1 cellular context compared by ENCODE assay signal in the genomic region with DNA sequence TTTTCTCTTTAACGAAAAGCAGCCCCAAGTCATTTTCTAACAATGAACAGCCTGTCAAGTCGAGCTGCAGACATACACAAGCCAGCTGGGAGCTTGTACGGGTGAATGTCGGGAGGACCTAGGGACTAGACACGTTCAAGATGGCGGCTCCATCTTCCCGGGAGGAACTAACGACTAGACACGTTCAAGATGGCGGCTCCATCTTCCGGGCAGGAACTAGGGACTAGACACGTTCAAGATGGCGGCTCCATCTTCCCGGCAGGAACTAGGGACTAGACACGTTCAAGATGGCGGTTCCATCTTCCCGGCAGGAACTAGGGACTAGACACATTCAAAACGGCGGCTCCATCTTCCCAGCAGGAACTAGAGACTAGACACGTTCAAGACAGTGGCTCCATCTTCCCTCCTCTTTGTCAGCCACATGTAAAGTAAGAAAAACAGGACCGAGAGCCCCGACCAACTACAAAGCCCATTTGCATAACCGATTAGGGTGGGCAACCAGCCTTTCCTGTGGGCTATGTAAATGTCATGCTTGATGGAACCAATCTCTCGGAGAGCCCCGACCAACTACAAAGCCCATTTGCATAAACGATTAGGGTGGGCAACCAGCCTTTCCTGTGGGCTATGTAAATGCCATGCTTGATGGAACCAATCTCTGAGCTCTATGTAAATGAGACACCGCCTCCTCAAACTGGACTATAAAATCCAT.
TF ChIP-seq lines count a peak whose summit lies in the region.

No MANE protein-coding gene starts in this region.

TF ChIP-seq in GM12878, 131 proteins besides CTCF, POLR2A, EP300 and RAD21 (continued from another document and continues in another):
- no peak for TF ChIP-seq PAX5 (IDR thresholded peaks at IDR 0.05; ENCODE audit: borderline replicate concordance, low read depth, low read length)
- no peak for TF ChIP-seq KAT2A (conservative IDR thresholded peaks at IDR 0.05; ENCODE audit: control insufficient read depth, low read depth, low read length)
- no peak for TF ChIP-seq ZNF687 (IDR thresholded peaks at IDR 0.05)
- TF ChIP-seq KDM1A (IDR thresholded peaks at IDR 0.05; ENCODE audit: borderline replicate concordance) = no peak
- TF ChIP-seq, protein P1, sequence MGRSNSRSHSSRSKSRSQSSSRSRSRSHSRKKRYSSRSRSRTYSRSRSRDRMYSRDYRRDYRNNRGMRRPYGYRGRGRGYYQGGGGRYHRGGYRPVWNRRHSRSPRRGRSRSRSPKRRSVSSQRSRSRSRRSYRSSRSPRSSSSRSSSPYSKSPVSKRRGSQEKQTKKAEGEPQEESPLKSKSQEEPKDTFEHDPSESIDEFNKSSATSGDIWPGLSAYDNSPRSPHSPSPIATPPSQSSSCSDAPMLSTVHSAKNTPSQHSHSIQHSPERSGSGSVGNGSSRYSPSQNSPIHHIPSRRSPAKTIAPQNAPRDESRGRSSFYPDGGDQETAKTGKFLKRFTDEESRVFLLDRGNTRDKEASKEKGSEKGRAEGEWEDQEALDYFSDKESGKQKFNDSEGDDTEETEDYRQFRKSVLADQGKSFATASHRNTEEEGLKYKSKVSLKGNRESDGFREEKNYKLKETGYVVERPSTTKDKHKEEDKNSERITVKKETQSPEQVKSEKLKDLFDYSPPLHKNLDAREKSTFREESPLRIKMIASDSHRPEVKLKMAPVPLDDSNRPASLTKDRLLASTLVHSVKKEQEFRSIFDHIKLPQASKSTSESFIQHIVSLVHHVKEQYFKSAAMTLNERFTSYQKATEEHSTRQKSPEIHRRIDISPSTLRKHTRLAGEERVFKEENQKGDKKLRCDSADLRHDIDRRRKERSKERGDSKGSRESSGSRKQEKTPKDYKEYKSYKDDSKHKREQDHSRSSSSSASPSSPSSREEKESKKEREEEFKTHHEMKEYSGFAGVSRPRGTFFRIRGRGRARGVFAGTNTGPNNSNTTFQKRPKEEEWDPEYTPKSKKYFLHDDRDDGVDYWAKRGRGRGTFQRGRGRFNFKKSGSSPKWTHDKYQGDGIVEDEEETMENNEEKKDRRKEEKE (IDR thresholded peaks at IDR 0.05) = no peak
- no peak for TF ChIP-seq LARP7 (IDR thresholded peaks at IDR 0.05)
- no peak for TF ChIP-seq RAD51 (IDR thresholded peaks at IDR 0.05)
- no peak; a peak in 1 of 4 replicates for TF ChIP-seq ETV6 (conservative IDR thresholded peaks at IDR 0.05 in 1 of 2, IDR thresholded peaks at IDR 0.05 in 1 of 2; ENCODE audit: borderline replicate concordance in 1 of 2, low read depth in 1 of 2)
- TF ChIP-seq CEBPB (IDR thresholded peaks at IDR 0.05; ENCODE audit: borderline replicate concordance in 1 of 2, low read depth in 2 of 2, low read length in 2 of 2) = no peak
- no peak for TF ChIP-seq BRCA1 (IDR thresholded peaks at IDR 0.05; ENCODE audit: low read depth, low read length)
- TF ChIP-seq NRF1 (conservative IDR thresholded peaks at IDR 0.05; ENCODE audit: low read depth, low read length) = no peak
- 0 out of 2 replicates have a peak, but pooled peaks have one; percentile 33 for TF ChIP-seq PML (IDR thresholded peaks at IDR 0.05; ENCODE audit: low read length)
- no peak for TF ChIP-seq STAT1 (conservative IDR thresholded peaks at IDR 0.05)
- no peak for TF ChIP-seq BACH1 (IDR thresholded peaks at IDR 0.05; ENCODE audit: borderline replicate concordance)
- TF ChIP-seq ZBTB11 (CRISPR knock-in tag; IDR thresholded peaks at IDR 0.05) = no peak
- no peak for TF ChIP-seq RELB (IDR thresholded peaks at IDR 0.05; ENCODE audit: low read depth)
- TF ChIP-seq SKIL (IDR thresholded peaks at IDR 0.05; ENCODE audit: low read depth, poor library complexity, severe bottlenecking) = no peak
- TF ChIP-seq, protein P2, sequence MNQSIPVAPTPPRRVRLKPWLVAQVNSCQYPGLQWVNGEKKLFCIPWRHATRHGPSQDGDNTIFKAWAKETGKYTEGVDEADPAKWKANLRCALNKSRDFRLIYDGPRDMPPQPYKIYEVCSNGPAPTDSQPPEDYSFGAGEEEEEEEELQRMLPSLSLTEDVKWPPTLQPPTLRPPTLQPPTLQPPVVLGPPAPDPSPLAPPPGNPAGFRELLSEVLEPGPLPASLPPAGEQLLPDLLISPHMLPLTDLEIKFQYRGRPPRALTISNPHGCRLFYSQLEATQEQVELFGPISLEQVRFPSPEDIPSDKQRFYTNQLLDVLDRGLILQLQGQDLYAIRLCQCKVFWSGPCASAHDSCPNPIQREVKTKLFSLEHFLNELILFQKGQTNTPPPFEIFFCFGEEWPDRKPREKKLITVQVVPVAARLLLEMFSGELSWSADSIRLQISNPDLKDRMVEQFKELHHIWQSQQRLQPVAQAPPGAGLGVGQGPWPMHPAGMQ (IDR thresholded peaks at IDR 0.05; ENCODE audit: borderline replicate concordance) = no peak
- peak; percentile 75 for TF ChIP-seq SIX5 (IDR thresholded peaks at IDR 0.05; ENCODE audit: low read depth, low read length, severe bottlenecking)
- peak; percentile 73 for TF ChIP-seq ZBTB40 (IDR thresholded peaks at IDR 0.05; ENCODE audit: borderline replicate concordance)
- no peak for TF ChIP-seq SMAD5 (IDR thresholded peaks at IDR 0.05; ENCODE audit: low read depth)
- no peak for TF ChIP-seq ZNF384 (IDR thresholded peaks at IDR 0.05; ENCODE audit: borderline replicate concordance, low read depth, low read length)
- TF ChIP-seq CHD1 (IDR thresholded peaks at IDR 0.05; ENCODE audit: low read depth, low read length) = no peak
- TF ChIP-seq HCFC1 (IDR thresholded peaks at IDR 0.05; ENCODE audit: low read length) = peak; percentile 77
- no peak for TF ChIP-seq IKZF1 (conservative IDR thresholded peaks at IDR 0.05)
- TF ChIP-seq MLLT1 (IDR thresholded peaks at IDR 0.05) = no peak
- TF ChIP-seq NR2C2 (IDR thresholded peaks at IDR 0.05; ENCODE audit: borderline replicate concordance, control insufficient read depth, insufficient read length, low read depth) = no peak
- no peak for TF ChIP-seq HDAC6 (IDR thresholded peaks at IDR 0.05; ENCODE audit: unreplicated experiment)
